17 cellular contexts compared by ENCODE assay signal in genomic region chr7:87984088-87984487, GRCh38. TPM values are rescaled to one million over a fixed set of nuclear protein-coding genes. Genes with fewer than 3 reads are reported as not detected.
DNase-seq lines count a peak whose midpoint lies in the region; TF ChIP-seq lines count a peak whose summit lies in the region.
"Had no signal": no experiment of that assay in that cellular context is flagged by ENCODE, and none has a peak within 500 bp of the region (broad histone marks: within the 10 kb centered on the region; RNA-seq: fewer than 3 reads in every experiment).

No MANE protein-coding gene starts in this region.

- H3K27ac Mint-ChIP-seq in endodermal cell (no peak overlapping the region), Caco-2 (ENCODE audit: unreplicated experiment) (no peak overlapping the region)
- H3K27ac Mint-ChIP-seq: CD4-positive, CD25-positive, alpha-beta regulatory T cell; GM23338 had no signal

- H3K9me3 Mint-ChIP-seq in endodermal cell: no peaks in the 10 kb centered on the region
- H3K9me3 Mint-ChIP-seq in Caco-2 (ENCODE audit: unreplicated experiment): no peaks in the 10 kb centered on the region
- H3K9me3 Mint-ChIP-seq: CD4-positive, CD25-positive, alpha-beta regulatory T cell; GM23338 had no signal

- no peak overlapping the region for H3K4me3 ChIP-seq in mesendoderm (ENCODE audit: low read length)
- H3K4me3 ChIP-seq in endodermal cell (ENCODE audit: low read length): no peak overlapping the region
- H3K4me3 ChIP-seq in Caco-2 (ENCODE audit: low read depth, low read length): no peak overlapping the region
- H3K4me3 ChIP-seq: BLaER1 treated with 17β-estradiol and CSF1 and Interleukin-3, amounts not matched to agents 10 nM and 100 nM; GM12878; GM23338; K562 had no signal

- no peak overlapping the region for H3K4me3 Mint-ChIP-seq in endodermal cell
- H3K4me3 Mint-ChIP-seq in Caco-2 (ENCODE audit: unreplicated experiment): no peak overlapping the region
- H3K4me3 Mint-ChIP-seq: CD4-positive, CD25-positive, alpha-beta regulatory T cell; GM23338 had no signal

- no peak overlapping the region for H3K4ac ChIP-seq in mesendoderm (ENCODE audit: low read depth, low read length)

- H3K27ac ChIP-seq in mesendoderm (ENCODE audit: low read depth, low read length) (no peak overlapping the region), endodermal cell (ENCODE audit: low read depth, low read length) (no peak overlapping the region)
- H3K27ac ChIP-seq: 22Rv1; BLaER1 treated with 17β-estradiol and CSF1 and Interleukin-3, amounts not matched to agents 10 nM and 100 nM had no signal

- no peak overlapping the region for H3K23ac ChIP-seq in mesendoderm (ENCODE audit: low read length)

- H3K27me3 ChIP-seq in mesendoderm (ENCODE audit: insufficient read depth, low read length, poor library complexity) (no peaks in the 10 kb centered on the region), endodermal cell (ENCODE audit: control insufficient read depth, insufficient read depth, low read length, poor library complexity, severe bottlenecking) (no peaks in the 10 kb centered on the region), Caco-2 (replicated peaks; ENCODE audit: control insufficient read depth, insufficient read depth, low read length) (no peaks in the 10 kb centered on the region)
- H3K27me3 ChIP-seq: BLaER1 treated with 17β-estradiol and CSF1 and Interleukin-3, amounts not matched to agents 10 nM and 100 nM had no signal

- no peak overlapping the region for H2BK120ac ChIP-seq in mesendoderm (ENCODE audit: low read depth, low read length)

- H3K18ac ChIP-seq in mesendoderm (ENCODE audit: low read length): no peak overlapping the region

- H3K36me3 Mint-ChIP-seq in endodermal cell (ENCODE audit: low read depth) (no peaks in the 10 kb centered on the region), Caco-2 (ENCODE audit: insufficient read depth, unreplicated experiment) (no peaks in the 10 kb centered on the region)
- H3K36me3 Mint-ChIP-seq: CD4-positive, CD25-positive, alpha-beta regulatory T cell had no signal

- WGBS in mesendoderm (ENCODE audit: extremely low coverage, insufficient coverage, low lambda C conversion rate): no CpG with 5 or more reads among the region's 3 CpGs
- WGBS in endodermal cell (ENCODE audit: insufficient coverage in 1 of 2, insufficient read length in 1 of 2), 2 experiments: 95% methylated on average over 3 of the region's 3 CpGs; no CpG with 5 or more reads in 1 of the 2 experiments

- peak; percentile 27 for DNase-seq in DMS 273 (lab: John Stamatoyannopoulos, UW; ENCODE audit: unreplicated experiment)
- DNase-seq in DMS 273 treated with DMSO at 0.1 percent for 48 hours (lab: John Stamatoyannopoulos, UW): no peak
- peak; percentile 69 for DNase-seq in NCI-H82 (lab: John Stamatoyannopoulos, UW)
- DNase-seq in mesendoderm: peak; percentile 8
- DNase-seq in endodermal cell: no peak
- no peak for DNase-seq in Caco-2
- no peak for DNase-seq in foreskin melanocyte
- no peak for DNase-seq in OCI-M1 (lab: John Stamatoyannopoulos, UW)
- DNase-seq: ACHN; Calu3; CD4-positive, CD25-positive, alpha-beta regulatory T cell; H7 had no signal

- no peak overlapping the region for H4K8ac ChIP-seq in mesendoderm (ENCODE audit: low read depth, low read length)

- no peak overlapping the region for H2BK15ac ChIP-seq in mesendoderm (replicated peaks; ENCODE audit: low read depth)

- H2BK5ac ChIP-seq in mesendoderm (ENCODE audit: low read length): no peak overlapping the region

- H3K79me2 ChIP-seq in mesendoderm (ENCODE audit: control insufficient read depth, insufficient read depth, low read length): no peaks in the 10 kb centered on the region

- no peak overlapping the region for H3K4me2 ChIP-seq in mesendoderm (ENCODE audit: low read length)
- H3K4me2 ChIP-seq: BLaER1 treated with 17β-estradiol and CSF1 and Interleukin-3, amounts not matched to agents 10 nM and 100 nM; GM23338 had no signal

- no peak overlapping the region for H2AK5ac ChIP-seq in mesendoderm (ENCODE audit: low read length)

- H3K9ac ChIP-seq in mesendoderm (ENCODE audit: low read length): no peak overlapping the region
- no peak overlapping the region for H3K9ac ChIP-seq in endodermal cell (ENCODE audit: extremely low read depth, low read length, poor library complexity, severe bottlenecking)
- H3K9ac ChIP-seq: BLaER1 treated with 17β-estradiol and CSF1 and Interleukin-3, amounts not matched to agents 10 nM and 100 nM had no signal

- no peaks in the 10 kb centered on the region for H3K36me3 ChIP-seq in mesendoderm (ENCODE audit: control insufficient read depth, insufficient read depth, low read length)
- H3K36me3 ChIP-seq in endodermal cell (ENCODE audit: control insufficient read depth, insufficient read depth, low read length): no peaks in the 10 kb centered on the region
- H3K36me3 ChIP-seq in Caco-2 (ENCODE audit: control insufficient read depth, insufficient read depth, low read length): no peaks in the 10 kb centered on the region

- H3K27me3 Mint-ChIP-seq in endodermal cell (ENCODE audit: insufficient read depth): no peaks in the 10 kb centered on the region
- H3K27me3 Mint-ChIP-seq in Caco-2 (ENCODE audit: insufficient read depth, unreplicated experiment): no peaks in the 10 kb centered on the region
- H3K27me3 Mint-ChIP-seq: CD4-positive, CD25-positive, alpha-beta regulatory T cell had no signal

- H3K4me1 ChIP-seq in mesendoderm (ENCODE audit: control insufficient read depth, low read depth, low read length) (no peaks in the 10 kb centered on the region), endodermal cell (ENCODE audit: control insufficient read depth, insufficient read depth, low read length) (no peaks in the 10 kb centered on the region), Caco-2 (no peaks in the 10 kb centered on the region)

- no TSS peak for BruUV-seq in Caco-2 (replicated peaks; lab: Mats Ljungman, UMichigan)

- H3K79me1 ChIP-seq in mesendoderm (ENCODE audit: low read length): no peaks in the 10 kb centered on the region

- H3K9me3 ChIP-seq in endodermal cell (ENCODE audit: control insufficient read depth, low read length) (no peaks in the 10 kb centered on the region), Caco-2 (no peaks in the 10 kb centered on the region)
- H3K9me3 ChIP-seq: BLaER1 treated with 17β-estradiol and CSF1 and Interleukin-3, amounts not matched to agents 10 nM and 100 nM had no signal

- no peak overlapping the region for H3K56ac ChIP-seq in mesendoderm (ENCODE audit: low read length)

- intact Hi-C loops in Caco-2 (cut with micrococcal nuclease; ENCODE audit: unreplicated experiment): no loop called here

- H3K4me1 Mint-ChIP-seq in endodermal cell (no peaks in the 10 kb centered on the region), Caco-2 (ENCODE audit: low read depth, unreplicated experiment) (no peaks in the 10 kb centered on the region)
- H3K4me1 Mint-ChIP-seq: CD4-positive, CD25-positive, alpha-beta regulatory T cell had no signal

- CTCF ChIA-PET in Caco-2 (lab: Charles Lee): no interaction called here

- POLR2A ChIA-PET in Caco-2 (lab: Charles Lee): no interaction called here

- no peak overlapping the region for H4K5ac ChIP-seq in mesendoderm (ENCODE audit: low read length)

- TF ChIP-seq CTCF in endodermal cell (conservative IDR thresholded peaks at IDR 0.05) (no peak), Caco-2 (IDR thresholded peaks at IDR 0.05; ENCODE audit: insufficient read depth in 1 of 2, low read depth in 1 of 2, low read length in 1 of 2, severe bottlenecking in 1 of 2, unreplicated experiment in 1 of 2) (no peak)

RNA-seq across cellular contexts. Expression of gene ADAM22, which starts 50.0 kb away (rescaled TPM):
- 4.5 TPM for polyA plus RNA-seq in mesendoderm (2013, experiment 1 of 2)
- 4.1 TPM for polyA plus RNA-seq in mesendoderm (2013, experiment 2 of 2)
- total RNA-seq in endodermal cell (10 to 100 TPM; 10.9 to 11.5 TPM), Caco-2 (2022) (10.1 and 15.7 TPM in 2 replicates)
- polyA plus RNA-seq in endodermal cell (2013, experiment 1 of 2): 6.4 TPM
- 7.0 TPM for polyA plus RNA-seq in endodermal cell (2013, experiment 2 of 2)

Comparison
In these comparisons a context has a peak if more than half of its experiments do, and no peak if none do; other contexts are left out.
1. DNase-seq: peak in DMS 273 (single experiment), NCI-H82 (single experiment) and mesendoderm (single experiment); none in DMS 273 treated with DMSO at 0.1 percent for 48 hours (single experiment), endodermal cell (single experiment), Caco-2 (0 of 2), foreskin melanocyte (single experiment) and OCI-M1 (single experiment).